8 cellular contexts compared by ENCODE assay signal in the genomic region with DNA sequence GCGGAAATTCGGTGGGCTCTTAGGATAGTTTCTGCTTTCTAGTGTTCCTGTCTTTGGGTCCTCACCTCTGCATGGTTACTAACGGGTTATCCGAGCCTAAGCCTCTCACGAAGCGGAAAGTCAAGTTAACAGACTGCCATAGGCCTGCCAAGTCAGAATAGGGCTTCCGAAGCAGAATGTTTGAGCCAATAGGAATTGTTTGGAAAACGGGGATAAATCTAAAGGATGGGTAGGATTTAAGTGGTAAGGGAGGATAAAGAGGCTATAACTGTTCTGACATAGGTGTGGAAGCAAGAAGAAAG. TPM values are rescaled to one million over a fixed set of nuclear protein-coding genes. Genes with fewer than 3 reads are reported as not detected.
DNase-seq lines count a peak whose midpoint lies in the region; ATAC-seq and TF ChIP-seq lines count a peak whose summit lies in the region.

No MANE protein-coding gene starts in this region.

- no peak for ATAC-seq in naive thymus-derived CD8-positive, alpha-beta T cell
- no peak for ATAC-seq in GM18519 (IDR thresholded peaks at IDR 0.05; ENCODE audit: low FRiP score, unreplicated experiment)

- peak overlapping the region; percentile 95 for H3K27ac Mint-ChIP-seq in dendritic cell treated with granulocyte-macrophage colony-stimulating factor and Interleukin-4, amounts not matched to agents 40 ng/mL and 50 ng/mL, for 4 days
- H3K27ac Mint-ChIP-seq in naive thymus-derived CD8-positive, alpha-beta T cell: peak overlapping the region; percentile 88 to 99 (median 98)

- POLR2A ChIA-PET in naive thymus-derived CD8-positive, alpha-beta T cell (lab: Charles Lee): interaction anchor here (0.6 to 1.5 kb wide), 3 partner anchors 65 to 126 kb away, joined by 3 to 5 read pairs (median 4); partner anchors contain the start of gene ANXA11

- no peaks in the 10 kb centered on the region for H3K36me3 ChIP-seq in Karpas-422 (ENCODE audit: insufficient read depth, low read length)

- peak overlapping the region; percentile 98 for H3K4me2 ChIP-seq in Karpas-422 (ENCODE audit: low read depth, low read length, poor library complexity, severe bottlenecking)

- peak overlapping the region; percentile 96 for H3K9ac ChIP-seq in Karpas-422 (ENCODE audit: low read length)

- peaks cover 13% of the 10 kb centered on the region for H3K79me2 ChIP-seq in Karpas-422 (ENCODE audit: low read length)

- H3K27me3 Mint-ChIP-seq in dendritic cell treated with granulocyte-macrophage colony-stimulating factor and Interleukin-4, amounts not matched to agents 40 ng/mL and 50 ng/mL, for 4 days: no peaks in the 10 kb centered on the region
- no peaks in the 10 kb centered on the region for H3K27me3 Mint-ChIP-seq in naive thymus-derived CD8-positive, alpha-beta T cell

- no peaks in the 10 kb centered on the region for H3K9me3 Mint-ChIP-seq in dendritic cell treated with granulocyte-macrophage colony-stimulating factor and Interleukin-4, amounts not matched to agents 40 ng/mL and 50 ng/mL, for 4 days
- no peaks in the 10 kb centered on the region for H3K9me3 Mint-ChIP-seq in naive thymus-derived CD8-positive, alpha-beta T cell

- H3K4me3 Mint-ChIP-seq in dendritic cell treated with granulocyte-macrophage colony-stimulating factor and Interleukin-4, amounts not matched to agents 40 ng/mL and 50 ng/mL, for 4 days: peak overlapping the region; percentile 92
- peak overlapping the region; percentile 87 to 99 (median 96) for H3K4me3 Mint-ChIP-seq in naive thymus-derived CD8-positive, alpha-beta T cell

- H2AFZ ChIP-seq in Karpas-422 (ENCODE audit: low read length): peak overlapping the region; percentile 97

- no peak for TF ChIP-seq CTCF in AG09309 (IDR thresholded peaks at IDR 0.05; ENCODE audit: control insufficient read depth, insufficient read depth, low read depth, low read length, missing control alignments)

- peaks cover 22% of the 10 kb centered on the region for H3K36me3 Mint-ChIP-seq in dendritic cell treated with granulocyte-macrophage colony-stimulating factor and Interleukin-4, amounts not matched to agents 40 ng/mL and 50 ng/mL, for 4 days (ENCODE audit: low read depth)
- peaks cover 0 to 14% (median 7%) of the 10 kb centered on the region in 3 donors for H3K36me3 Mint-ChIP-seq in naive thymus-derived CD8-positive, alpha-beta T cell

- peaks cover 23% of the 10 kb centered on the region for H3K4me1 Mint-ChIP-seq in dendritic cell treated with granulocyte-macrophage colony-stimulating factor and Interleukin-4, amounts not matched to agents 40 ng/mL and 50 ng/mL, for 4 days (ENCODE audit: low read depth)
- H3K4me1 Mint-ChIP-seq in naive thymus-derived CD8-positive, alpha-beta T cell: peaks cover 9 to 24% (median 19%) of the 10 kb centered on the region in 4 donors

- H3K4me1 ChIP-seq in Karpas-422 (ENCODE audit: low read length): peaks cover 15% of the 10 kb centered on the region

- no peaks in the 10 kb centered on the region for H3K9me2 ChIP-seq in Karpas-422 (replicated peaks; ENCODE audit: insufficient read depth, low read length)

- no peak for DNase-seq in AG09309 (ENCODE audit: low read depth)
- DNase-seq in Karpas-422: no peak
- DNase-seq in naive thymus-derived CD8-positive, alpha-beta T cell: no peak
- no peak for DNase-seq in AG08396 (ENCODE audit: low spot score)
- no peak for DNase-seq in pons (ENCODE audit: low spot score)
- no peak for DNase-seq in NCI-H1048 (lab: John Stamatoyannopoulos, UW)

- intact Hi-C loops in dendritic cell treated with granulocyte-macrophage colony-stimulating factor and Interleukin-4, amounts not matched to agents 40 ng/mL and 50 ng/mL, for 4 days (cut with micrococcal nuclease): no loop called here

- H3K27ac ChIP-seq in Karpas-422 (ENCODE audit: low read length): no peak overlapping the region

- no peaks in the 10 kb centered on the region for H3K27me3 ChIP-seq in Karpas-422 (ENCODE audit: low read length)

- H3K4me3 ChIP-seq in AG09309 (ENCODE audit: control insufficient read depth, low read depth, low read length) (peak overlapping the region; percentile 79), Karpas-422 (ENCODE audit: low read length) (peak overlapping the region; percentile 98)

- no peaks in the 10 kb centered on the region for H4K20me1 ChIP-seq in Karpas-422 (ENCODE audit: insufficient read depth, low read depth, low read length)

- H3K9me3 ChIP-seq in Karpas-422 (ENCODE audit: low read length): no peaks in the 10 kb centered on the region

RNA-seq across cellular contexts. Expression of gene TMEM254, which starts 0.8 kb away (rescaled TPM):
- 14.1 and 36.9 TPM in 2 replicates for total RNA-seq in Karpas-422 (2014; rRNA removed; shearing (Covaris generic); ENCODE audit: low replicate concordance)
- 10 to 100 TPM; 12.8 to 13.0 TPM for total RNA-seq in naive thymus-derived CD8-positive, alpha-beta T cell
- polyA plus RNA-seq in naive thymus-derived CD8-positive, alpha-beta T cell: 10 to 100 TPM; 25.7 to 40.2 (median 31.1) TPM

RNA-seq across cellular contexts. Expression of gene PLAC9, which starts 53.3 kb away (rescaled TPM):
- not detected in 2 replicates for total RNA-seq in Karpas-422 (2014; rRNA removed; shearing (Covaris generic); ENCODE audit: low replicate concordance)
- total RNA-seq in naive thymus-derived CD8-positive, alpha-beta T cell: not detected
- polyA plus RNA-seq in naive thymus-derived CD8-positive, alpha-beta T cell: under 1 TPM in 1 of 3 donors, not detected in 2; 0.32 TPM
